In genomic region chr20:33817411-33817810, GRCh38 we compare ENCODE assay signal across 1 cellular context.
TF ChIP-seq lines count a peak whose summit lies in the region.

No MANE protein-coding gene starts in this region.

TF ChIP-seq in GM12878, 131 proteins besides CTCF, POLR2A, EP300 and RAD21:
- no peak for TF ChIP-seq STAT1 (conservative IDR thresholded peaks at IDR 0.05)
- TF ChIP-seq PML (IDR thresholded peaks at IDR 0.05; ENCODE audit: low read length) = no peak
